8 cellular contexts compared by ENCODE assay signal in the genomic region with DNA sequence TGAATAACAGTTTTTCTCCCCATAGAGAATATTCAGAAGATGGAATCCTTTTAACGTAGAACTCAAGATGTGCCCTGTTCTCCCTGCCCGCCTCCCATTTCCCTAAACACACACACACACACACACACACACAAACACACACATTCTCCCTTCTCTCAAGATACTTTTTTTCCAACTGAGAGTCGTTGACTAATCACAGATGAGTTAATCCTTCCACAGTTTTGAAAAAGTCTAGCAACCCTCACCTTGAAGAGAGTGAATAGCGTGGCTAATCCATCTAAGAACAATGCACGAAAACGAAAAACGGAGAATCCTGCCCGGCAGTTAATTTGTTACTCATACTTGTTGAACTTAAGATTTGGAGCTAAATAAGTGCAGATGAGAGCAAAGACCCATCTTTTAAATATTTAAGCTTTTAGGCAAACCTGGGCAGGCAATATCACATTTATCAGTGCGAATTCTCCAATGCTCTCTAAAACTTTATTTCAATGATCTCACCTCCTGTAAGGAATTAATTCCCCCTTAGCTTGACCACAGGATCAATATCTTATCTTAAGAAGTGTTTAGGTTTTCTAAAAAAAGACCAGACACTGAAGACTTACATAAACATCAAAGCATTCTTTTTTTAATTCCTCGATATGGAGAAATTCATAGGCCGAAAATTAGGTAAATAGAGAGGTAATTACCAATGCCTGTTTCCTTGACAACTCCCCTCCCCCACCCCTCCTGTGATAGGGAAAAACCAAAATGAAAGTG. TPM values are rescaled to one million over a fixed set of nuclear protein-coding genes. Genes with fewer than 3 reads are reported as not detected.
A peak's percentile ranks its signal among the peaks of the same experiment; 100 is the strongest.
DNase-seq lines count a peak whose midpoint lies in the region; ATAC-seq, FAIRE-seq and TF ChIP-seq lines count a peak whose summit lies in the region.

No MANE protein-coding gene starts in this region.

- TF ChIP-seq CTCF in Calu3 (IDR thresholded peaks at IDR 0.05; ENCODE audit: unreplicated experiment) (no peak), astrocyte of the spinal cord (IDR thresholded peaks at IDR 0.05; ENCODE audit: low read depth, low read length) (no peak)

- no peak for ATAC-seq in HG03457 (IDR thresholded peaks at IDR 0.05; ENCODE audit: unreplicated experiment)

- TF ChIP-seq POLR2A in GM12892 (IDR thresholded peaks at IDR 0.05; ENCODE audit: low read depth, low read length): no peak

- peak overlapping the region; percentile 75 for H3K4me3 Mint-ChIP-seq in Calu3 (ENCODE audit: low read depth, unreplicated experiment)

- H3K27me3 Mint-ChIP-seq in Calu3 (ENCODE audit: unreplicated experiment): no peaks in the 10 kb centered on the region

- TSS peak; percentile 69 for BruUV-seq in Calu3 (replicated peaks; lab: Mats Ljungman, UMichigan)

- CTCF ChIA-PET in Calu3 (lab: Charles Lee): interaction anchor here (0.6 to 2.0 kb wide), 2 partner anchors 98 to 271 kb away, joined by 3 to 12 read pairs; no protein-coding TSS in a partner anchor

- no peak for FAIRE-seq in GM12892 (lab: Jason Lieb, UNC)

- peak overlapping the region; percentile 96 for H3K27ac Mint-ChIP-seq in Calu3 (ENCODE audit: unreplicated experiment)

- intact Hi-C loops in Calu3 (cut with micrococcal nuclease; ENCODE audit: unreplicated experiment): loop anchor here (1.0 to 10.0 kb wide), 5 partner anchors 45 to 278 kb away; a partner anchor contains a TSS

- peaks cover 2% of the 10 kb centered on the region for H3K9me3 Mint-ChIP-seq in Calu3 (ENCODE audit: low read depth, unreplicated experiment)

- peak overlapping the region; percentile 67 for H3K4me3 ChIP-seq in astrocyte of the spinal cord (ENCODE audit: low read depth, low read length)

- peaks cover 21% of the 10 kb centered on the region for H3K36me3 Mint-ChIP-seq in Calu3 (ENCODE audit: insufficient read depth, unreplicated experiment)

- H3K4me1 Mint-ChIP-seq in Calu3 (ENCODE audit: low read depth, unreplicated experiment): peaks cover 12% of the 10 kb centered on the region

- in situ Hi-C loops in astrocyte of the spinal cord (cut with HindIII; ENCODE audit: low sequenced_read_pairs): no loop called here

- peak; percentile 34 for DNase-seq in Calu3
- peak; percentile 22 for DNase-seq in LHCN-M2 (ENCODE audit: low read depth)
- peak; percentile 71 for DNase-seq in astrocyte of the spinal cord (ENCODE audit: low read depth, low spot score)
- DNase-seq in kidney tubule cell (ENCODE audit: low spot score): peak; percentile 54
- peak; percentile 69 for DNase-seq in superior temporal gyrus (ENCODE audit: extremely low spot score)
- no peak for DNase-seq in GM19240 (ENCODE audit: insufficient read length, low spot score)
- no peak for DNase-seq in GM12892 (ENCODE audit: insufficient read length)

RNA-seq across cellular contexts. Expression of a gene that starts 1.1 kb away (rescaled TPM):
- total RNA-seq in Calu3 (2022) (8.7 and 11.3 TPM in 2 replicates), LHCN-M2 (2014; rRNA removed) (2.3 and 5.7 TPM in 2 replicates)
- 2.4 TPM for polyA plus RNA-seq in LHCN-M2 (2012)
- 4.1 TPM for polyA plus RNA-seq in GM12892 (2012; ENCODE audit: missing spikeins)

Comparison
In these comparisons a context has a peak if more than half of its experiments do, and no peak if none do; other contexts are left out.
1. DNase-seq: peak in Calu3 (single experiment), LHCN-M2 (single experiment), astrocyte of the spinal cord (single experiment), kidney tubule cell (single experiment) and superior temporal gyrus (single experiment); none in GM19240 (single experiment) and GM12892 (single experiment).